Comparison of ENCODE assay signal across 11 cellular contexts in genomic region chr7:94391716-94392390, GRCh38. TPM values are rescaled to one million over a fixed set of nuclear protein-coding genes. Genes with fewer than 3 reads are reported as not detected.
DNase-seq lines count a peak whose midpoint lies in the region; ATAC-seq and TF ChIP-seq lines count a peak whose summit lies in the region.
"Had no signal": no experiment of that assay in that cellular context is flagged by ENCODE, and none has a peak within 500 bp of the region (broad histone marks: within the 10 kb centered on the region; RNA-seq: fewer than 3 reads in every experiment).

No MANE protein-coding gene starts in this region.

- in situ Hi-C loops in mammary epithelial cell (cut with MboI; ENCODE audit: low sequenced_read_pairs in 2 of 2) = loop anchor here (5.0 to 10.0 kb wide), 2 partner anchors 97 to 105 kb away; no protein-coding TSS in a partner anchor

- H3K79me2 ChIP-seq in ACC112 (ENCODE audit: control insufficient read depth, insufficient read depth, low read length, unreplicated experiment) = peaks cover 24% of the 10 kb centered on the region
- no peaks in the 10 kb centered on the region for H3K79me2 ChIP-seq in mammary epithelial cell (ENCODE audit: insufficient read depth, low read length)

- CTCF ChIA-PET in mammary epithelial cell (lab: Charles Lee; ENCODE audit: low non-redundant PET) = no interaction called here

- intact Hi-C loops in mammary epithelial cell (cut with micrococcal nuclease) = loop anchor here (10.0 kb wide), 2 partner anchors 277 to 307 kb away; no protein-coding TSS in a partner anchor
- intact Hi-C loops in head of caudate nucleus (cut with DNase I) = loop anchor here (10.0 kb wide), 1 partner anchor 107 kb away; no protein-coding TSS in a partner anchor

- H3K4me3 ChIP-seq in ACC112 (ENCODE audit: low read depth, low read length) (peak overlapping the region; percentile 53), mammary epithelial cell (replicated peaks in 1 of 3; ENCODE audit: insufficient read depth in 1 of 3, low read depth in 2 of 3, low read length in 3 of 3) (no peak overlapping the region), mucosa of rectum (ENCODE audit: low read length in 2 of 2) (peak overlapping the region; percentile 2 to 3)

- H2AFZ ChIP-seq in ACC112 (ENCODE audit: low read length, unreplicated experiment) (peak overlapping the region; percentile 82), mammary epithelial cell (ENCODE audit: low read depth, low read length) (peak overlapping the region; percentile 34)

- H3K4me2 ChIP-seq in mammary epithelial cell (ENCODE audit: insufficient read depth, low read depth, low read length) = no peak overlapping the region

- H3K9ac ChIP-seq in mammary epithelial cell (ENCODE audit: insufficient read depth, low read length) (no peak overlapping the region), mucosa of rectum (ENCODE audit: low read depth in 1 of 2, low read length in 2 of 2) (no peak overlapping the region)

- DNase-seq in mammary epithelial cell = no peak
- DNase-seq in NCI-H2029 (lab: John Stamatoyannopoulos, UW) = no peak
- no peak for DNase-seq in stimulated activated CD4-positive, alpha-beta T cell treated with anti-CD3 and anti-CD28 coated beads, Interleukin-4, amount 100 ng/mL, for 24 hours
- no peak for DNase-seq in head of caudate nucleus
- DNase-seq: DMS79 treated with DMSO at 0.1 percent for 48 hours had no signal

- H3K27ac ChIP-seq in ACC112 (ENCODE audit: low read depth, low read length) (peak overlapping the region; percentile 95), mammary epithelial cell (ENCODE audit: insufficient read depth, low read depth, low read length) (no peak overlapping the region), mucosa of rectum (ENCODE audit: low read depth in 2 of 2, low read length in 2 of 2) (peak overlapping the region; percentile 34 to 49)
- H3K27ac ChIP-seq: HL-60 had no signal

- H3K9me3 ChIP-seq in mammary epithelial cell (replicated peaks; ENCODE audit: insufficient read depth, low read length) (no peaks in the 10 kb centered on the region), mucosa of rectum (ENCODE audit: control insufficient read depth in 2 of 2, low read length in 2 of 2) (no peaks in the 10 kb centered on the region)

- H3K4me1 ChIP-seq in ACC112 (ENCODE audit: control insufficient read depth, insufficient read depth, low read length, unreplicated experiment) = peaks cover 27% of the 10 kb centered on the region
- H3K4me1 ChIP-seq in mammary epithelial cell (ENCODE audit: insufficient read depth, low read length) = peaks cover 15% of the 10 kb centered on the region
- H3K4me1 ChIP-seq in mucosa of rectum (ENCODE audit: control insufficient read depth in 2 of 2, insufficient read depth in 2 of 2, low read length in 2 of 2) = no peaks in the 10 kb centered on the region

- TF ChIP-seq CTCF in mammary epithelial cell (conservative IDR thresholded peaks at IDR 0.05 in 1 of 2, IDR thresholded peaks at IDR 0.05 in 1 of 2; ENCODE audit: extremely low read depth in 1 of 2, insufficient read depth in 1 of 2, low read depth in 1 of 2, low read length in 2 of 2) = no peak

- no TSS peak for BruUV-seq in mammary epithelial cell (replicated peaks; lab: Mats Ljungman, UMichigan)

- WGBS in mammary epithelial cell (ENCODE audit: low coverage, missing lambda C conversion rate) = 35% methylated on average over 4 of the region's 4 CpGs

- no peaks in the 10 kb centered on the region for H4K20me1 ChIP-seq in mammary epithelial cell (ENCODE audit: insufficient read depth, low read length)

- H3K27me3 ChIP-seq in ACC112 (ENCODE audit: insufficient read depth, low read length) (no peaks in the 10 kb centered on the region), mammary epithelial cell (ENCODE audit: insufficient read depth, low read length) (no peaks in the 10 kb centered on the region), mucosa of rectum (ENCODE audit: control insufficient read depth in 2 of 2, insufficient read depth in 2 of 2, low read length in 2 of 2) (peaks cover 0 to 10% of the 10 kb centered on the region in 2 donors)

- dilution Hi-C loops in mammary epithelial cell (cut with HindIII; ENCODE audit: low sequenced_read_pairs) = no loop called here

- ATAC-seq in HG02840 (IDR thresholded peaks at IDR 0.05; ENCODE audit: low FRiP score, unreplicated experiment) (peak; percentile 55), GM18868 (IDR thresholded peaks at IDR 0.05; ENCODE audit: unreplicated experiment) (no peak)

- H3K36me3 ChIP-seq in ACC112 (ENCODE audit: insufficient read depth, low read length) = peaks cover 12% of the 10 kb centered on the region; the same call in 1 of the 2 replicates
- H3K36me3 ChIP-seq in mammary epithelial cell (ENCODE audit: insufficient read depth, low read length) = no peaks in the 10 kb centered on the region
- no peaks in the 10 kb centered on the region for H3K36me3 ChIP-seq in mucosa of rectum (ENCODE audit: control insufficient read depth in 2 of 2, insufficient read depth in 2 of 2, low read length in 2 of 2)

RNA-seq across cellular contexts. Expression of gene COL1A2, which starts 2.8 kb away (rescaled TPM):
- 10 to 100 TPM in 1 of 2 donors, under 1 TPM in 1; 0.45 to 13.7 TPM for total RNA-seq in mammary epithelial cell
- polyA plus RNA-seq in mammary epithelial cell = 0.60 TPM
- 0.31 TPM for polyA minus RNA-seq in mammary epithelial cell
- polyA plus RNA-seq: immature natural killer cell had no signal

Comparison
In these comparisons a context has a peak if more than half of its experiments do, and no peak if none do; other contexts are left out.
1. H3K4me3 ChIP-seq: peak in ACC112 (single experiment) and mucosa of rectum (2 of 2); none in mammary epithelial cell (0 of 3).